ENCODE assay signal across 1 cellular context in genomic region chr1:109488201-109488600, GRCh38.
TF ChIP-seq lines count a peak whose summit lies in the region.

No MANE protein-coding gene starts in this region.

TF ChIP-seq in GM23338, 12 proteins besides CTCF, POLR2A, EP300 and RAD21 (continued from another document):
- TF ChIP-seq ZNF462 (CRISPR knock-in tag; IDR thresholded peaks at IDR 0.05) (no peak), NANOG (IDR thresholded peaks at IDR 0.05; ENCODE audit: borderline replicate concordance) (no peak), ZNF114 (CRISPR knock-in tag; IDR thresholded peaks at IDR 0.05) (no peak), ZNF331 (CRISPR knock-in tag; IDR thresholded peaks at IDR 0.05; ENCODE audit: low read depth) (no peak), EZH2phosphoT487 (IDR thresholded peaks at IDR 0.05; ENCODE audit: unreplicated experiment) (no peak), EZH2 (IDR thresholded peaks at IDR 0.05; ENCODE audit: low read depth, unreplicated experiment) (no peak)
